Comparison of ENCODE assay signal across 23 cellular contexts in the genomic region with DNA sequence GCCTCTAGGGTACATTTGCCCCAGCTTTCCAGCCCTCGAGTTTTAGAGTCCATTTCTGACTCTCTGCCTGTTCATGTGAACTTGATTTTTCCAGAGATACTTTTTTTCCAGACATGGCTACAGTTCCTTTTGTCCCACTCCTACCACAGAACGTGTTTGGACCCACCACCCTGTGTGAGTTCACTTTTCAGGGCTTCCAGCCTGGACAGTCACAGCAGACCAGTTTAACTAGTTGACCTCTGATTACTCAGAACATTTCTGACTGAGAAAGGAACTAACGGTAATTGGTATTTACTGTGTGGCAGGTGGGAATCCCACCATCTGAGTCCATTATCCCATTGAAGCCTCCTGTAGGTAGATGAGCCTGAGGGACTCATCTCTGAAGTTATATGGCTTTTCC.
A peak's percentile ranks its signal among the peaks of the same experiment; 100 is the strongest.
DNase-seq lines count a peak whose midpoint lies in the region; ATAC-seq and TF ChIP-seq lines count a peak whose summit lies in the region.
"Had no signal": no experiment of that assay in that cellular context is flagged by ENCODE, and none has a peak within 500 bp of the region (broad histone marks: within the 10 kb centered on the region; RNA-seq: fewer than 3 reads in every experiment).

No MANE protein-coding gene starts in this region.

- peaks cover 5% of the 10 kb centered on the region for H3K27me3 Mint-ChIP-seq in neural progenitor cell (ENCODE audit: insufficient read depth, low read depth)
- peaks cover 0 to 4% (median 0%) of the 10 kb centered on the region in 5 donors for H3K27me3 Mint-ChIP-seq in naive thymus-derived CD4-positive, alpha-beta T cell
- H3K27me3 Mint-ChIP-seq: activated naive CD8-positive, alpha-beta T cell treated with anti-CD3 and anti-CD28 coated beads, Interleukin-2, amount 10 ng/mL, durations not matched to agents 7 days and 5 days; dendritic cell treated with granulocyte-macrophage colony-stimulating factor and Interleukin-4, amounts not matched to agents 40 ng/mL and 50 ng/mL, for 4 days had no signal

- peaks cover 6 to 45% (median 28%) of the 10 kb centered on the region in 12 donors for H3K4me1 ChIP-seq in heart left ventricle
- peaks cover 16 to 50% (median 17%) of the 10 kb centered on the region in 3 donors for H3K4me1 ChIP-seq in esophagus squamous epithelium
- no peaks in the 10 kb centered on the region for H3K4me1 ChIP-seq in neural progenitor cell
- peaks cover 19% of the 10 kb centered on the region for H3K4me1 ChIP-seq in upper lobe of right lung
- peaks cover 0 to 7% of the 10 kb centered on the region in 2 donors for H3K4me1 ChIP-seq in aorta (ENCODE audit: control insufficient read depth in 1 of 2, insufficient read depth in 2 of 2, low read length in 2 of 2)
- H3K4me1 ChIP-seq in naive thymus-derived CD4-positive, alpha-beta T cell (ENCODE audit: control insufficient read depth in 2 of 2, insufficient read depth in 2 of 2, low read length in 2 of 2) = no peaks in the 10 kb centered on the region
- H3K4me1 ChIP-seq: body of pancreas, pancreas had no signal

- H3K4me3 Mint-ChIP-seq in neural progenitor cell = no peak overlapping the region
- no peak overlapping the region for H3K4me3 Mint-ChIP-seq in naive thymus-derived CD4-positive, alpha-beta T cell
- H3K4me3 Mint-ChIP-seq: activated naive CD8-positive, alpha-beta T cell treated with anti-CD3 and anti-CD28 coated beads, Interleukin-2, amount 10 ng/mL, durations not matched to agents 7 days and 5 days; CD8-positive, alpha-beta T cell; dendritic cell treated with granulocyte-macrophage colony-stimulating factor and Interleukin-4, amounts not matched to agents 40 ng/mL and 50 ng/mL, for 4 days; IgD-negative memory B cell; stimulated activated effector memory CD8-positive, alpha-beta T cell treated with anti-CD3 and anti-CD28 coated beads, Interleukin-12 subunit alpha, Interleukin-12 subunit beta, amount 100 ng/mL, for 72 hours had no signal

- H3K9ac ChIP-seq in neural progenitor cell = no peak overlapping the region

- no peak for TF ChIP-seq POLR2A in heart left ventricle (IDR thresholded peaks at IDR 0.05)
- no peak for TF ChIP-seq POLR2A in esophagus squamous epithelium (IDR thresholded peaks at IDR 0.05)

- POLR2A ChIA-PET in naive thymus-derived CD4-positive, alpha-beta T cell (lab: Charles Lee) = no interaction called here

- peaks cover 2% of the 10 kb centered on the region for H3K36me3 Mint-ChIP-seq in neural progenitor cell
- H3K36me3 Mint-ChIP-seq in naive thymus-derived CD4-positive, alpha-beta T cell = peaks cover 0 to 9% (median 0%) of the 10 kb centered on the region in 5 donors
- H3K36me3 Mint-ChIP-seq: activated naive CD8-positive, alpha-beta T cell treated with anti-CD3 and anti-CD28 coated beads, Interleukin-2, amount 10 ng/mL, durations not matched to agents 7 days and 5 days; CD8-positive, alpha-beta T cell; stimulated activated effector memory CD8-positive, alpha-beta T cell treated with anti-CD3 and anti-CD28 coated beads, Interleukin-12 subunit alpha, Interleukin-12 subunit beta, amount 100 ng/mL, for 72 hours had no signal

- H3K27me3 ChIP-seq in heart left ventricle (no peaks in the 10 kb centered on the region), esophagus squamous epithelium (no peaks in the 10 kb centered on the region), neural progenitor cell (no peaks in the 10 kb centered on the region), upper lobe of right lung (no peaks in the 10 kb centered on the region), aorta (ENCODE audit: control insufficient read depth in 1 of 2, insufficient read depth in 2 of 2, low read length in 1 of 2) (no peaks in the 10 kb centered on the region)
- H3K27me3 ChIP-seq in naive thymus-derived CD4-positive, alpha-beta T cell (ENCODE audit: control insufficient read depth in 2 of 2, insufficient read depth in 2 of 2, low read length in 2 of 2) = no peaks in the 10 kb centered on the region
- H3K27me3 ChIP-seq: body of pancreas, pancreas had no signal

- no peak for DNase-seq in heart left ventricle
- DNase-seq in Right ventricle myocardium inferior (ENCODE audit: missing footprints) = no peak
- no peak for DNase-seq in esophagus squamous epithelium (lab: John Stamatoyannopoulos, UW)
- DNase-seq in neural progenitor cell (ENCODE audit: low spot score) = no peak
- no peak for DNase-seq in upper lobe of right lung
- DNase-seq in aorta = no peak
- DNase-seq in naive thymus-derived CD4-positive, alpha-beta T cell = no peak
- DNase-seq in T-helper 2 cell = no peak
- DNase-seq: 8988T; activated CD4-positive, alpha-beta T cell treated with anti-CD3 and anti-CD28 coated beads, Interleukin-2, amount 50 U/mL, for 4 hours; activated CD8-positive, alpha-beta memory T cell treated with anti-CD3 and anti-CD28 coated beads, Interleukin-2, amount 50 U/mL, for 48 hours; activated naive CD8-positive, alpha-beta T cell treated with anti-CD3 and anti-CD28 coated beads, Interleukin-2, amount 10 ng/mL, durations not matched to agents 7 days and 5 days; AML-193; body of pancreas; CD8-positive, alpha-beta T cell; hippocampal formation; NCI-H1417 treated with DMSO at 0.1 percent for 48 hours; NCI-H524 treated with DMSO at 0.1 percent for 48 hours; pancreas had no signal

- H3K27ac Mint-ChIP-seq in neural progenitor cell = peak overlapping the region; percentile 50
- no peak overlapping the region for H3K27ac Mint-ChIP-seq in naive thymus-derived CD4-positive, alpha-beta T cell
- H3K27ac Mint-ChIP-seq: activated naive CD8-positive, alpha-beta T cell treated with anti-CD3 and anti-CD28 coated beads, Interleukin-2, amount 10 ng/mL, durations not matched to agents 7 days and 5 days; CD8-positive, alpha-beta T cell; dendritic cell treated with granulocyte-macrophage colony-stimulating factor and Interleukin-4, amounts not matched to agents 40 ng/mL and 50 ng/mL, for 4 days; IgD-negative memory B cell; stimulated activated effector memory CD8-positive, alpha-beta T cell treated with anti-CD3 and anti-CD28 coated beads, Interleukin-12 subunit alpha, Interleukin-12 subunit beta, amount 100 ng/mL, for 72 hours had no signal

- H3F3A ChIP-seq in neural progenitor cell (ENCODE audit: low read depth) = no peaks in the 10 kb centered on the region

- intact Hi-C loops in heart left ventricle (cut with DNase I) (no loop called here), Right ventricle myocardium inferior (cut with DNase I) (loop anchor here (5.0 kb wide), 1 partner anchor 63 kb away; no protein-coding TSS in a partner anchor), esophagus squamous epithelium (cut with DNase I) (no loop called here), upper lobe of right lung (cut with DNase I) (no loop called here), aorta (cut with DNase I) (no loop called here)
- intact Hi-C loops in naive thymus-derived CD4-positive, alpha-beta T cell (cut with micrococcal nuclease) = no loop called here

- H4K20me1 ChIP-seq in neural progenitor cell (ENCODE audit: low read depth) = no peaks in the 10 kb centered on the region

- ATAC-seq in heart left ventricle (no peak), Right ventricle myocardium inferior (no peak), upper lobe of right lung (no peak), aorta (ENCODE audit: low FRiP score) (no peak)
- no peak for ATAC-seq in naive thymus-derived CD4-positive, alpha-beta T cell
- ATAC-seq: body of pancreas; CD8-positive, alpha-beta T cell; stimulated activated effector memory CD8-positive, alpha-beta T cell treated with anti-CD3 and anti-CD28 coated beads, Interleukin-12 subunit alpha, Interleukin-12 subunit beta, amount 100 ng/mL, for 72 hours had no signal

- WGBS in heart left ventricle, 4 donors = 77 to 82% (median 78%) methylated on average over 3 of the region's 3 CpGs
- 27 to 41% methylated on average over 3 of the region's 3 CpGs for WGBS in esophagus squamous epithelium, 2 donors
- 86 to 90% methylated on average over 3 of the region's 3 CpGs for WGBS in aorta, 2 donors

- no peaks in the 10 kb centered on the region for H3K9me3 ChIP-seq in heart left ventricle
- H3K9me3 ChIP-seq in esophagus squamous epithelium = no peaks in the 10 kb centered on the region
- H3K9me3 ChIP-seq in neural progenitor cell (ENCODE audit: low read depth) = no peaks in the 10 kb centered on the region
- H3K9me3 ChIP-seq in upper lobe of right lung = no peaks in the 10 kb centered on the region
- no peaks in the 10 kb centered on the region for H3K9me3 ChIP-seq in aorta (ENCODE audit: control insufficient read depth, low read length)
- no peaks in the 10 kb centered on the region for H3K9me3 ChIP-seq in naive thymus-derived CD4-positive, alpha-beta T cell (ENCODE audit: control insufficient read depth in 2 of 3, low read length in 3 of 3)
- H3K9me3 ChIP-seq: body of pancreas, pancreas, thoracic aorta had no signal

- H3K27ac ChIP-seq in heart left ventricle (peak overlapping the region in 10 of 12 donors; percentile 41 to 81 (median 66)), esophagus squamous epithelium (peak overlapping the region; percentile 25 to 61 (median 48)), neural progenitor cell (no peak overlapping the region), upper lobe of right lung (peak overlapping the region; percentile 61), aorta (ENCODE audit: low read depth in 1 of 2, low read length in 2 of 2) (no peak overlapping the region)
- no peak overlapping the region for H3K27ac ChIP-seq in naive thymus-derived CD4-positive, alpha-beta T cell (ENCODE audit: low read depth, low read length)
- H3K27ac ChIP-seq: body of pancreas, pancreas had no signal

- H2AFZ ChIP-seq in neural progenitor cell (replicated peaks) = no peak overlapping the region

- no peaks in the 10 kb centered on the region for H3K79me2 ChIP-seq in neural progenitor cell (ENCODE audit: low read depth)

- peaks cover 2% of the 10 kb centered on the region for H3K9me3 Mint-ChIP-seq in neural progenitor cell
- no peaks in the 10 kb centered on the region for H3K9me3 Mint-ChIP-seq in naive thymus-derived CD4-positive, alpha-beta T cell
- H3K9me3 Mint-ChIP-seq: activated naive CD8-positive, alpha-beta T cell treated with anti-CD3 and anti-CD28 coated beads, Interleukin-2, amount 10 ng/mL, durations not matched to agents 7 days and 5 days; CD8-positive, alpha-beta T cell; dendritic cell treated with granulocyte-macrophage colony-stimulating factor and Interleukin-4, amounts not matched to agents 40 ng/mL and 50 ng/mL, for 4 days; IgD-negative memory B cell; stimulated activated effector memory CD8-positive, alpha-beta T cell treated with anti-CD3 and anti-CD28 coated beads, Interleukin-12 subunit alpha, Interleukin-12 subunit beta, amount 100 ng/mL, for 72 hours had no signal

- H3K4me3 ChIP-seq in heart left ventricle (no peak overlapping the region), esophagus squamous epithelium (no peak overlapping the region), neural progenitor cell (no peak overlapping the region), upper lobe of right lung (no peak overlapping the region), aorta (ENCODE audit: low read length in 2 of 2) (no peak overlapping the region)
- no peak overlapping the region for H3K4me3 ChIP-seq in naive thymus-derived CD4-positive, alpha-beta T cell (ENCODE audit: low read length)
- H3K4me3 ChIP-seq: body of pancreas, pancreas, thoracic aorta had no signal

- no peak for TF ChIP-seq CTCF in heart left ventricle (IDR thresholded peaks at IDR 0.05)
- TF ChIP-seq CTCF in esophagus squamous epithelium (IDR thresholded peaks at IDR 0.05) = no peak
- TF ChIP-seq CTCF in neural progenitor cell (IDR thresholded peaks at IDR 0.05) = no peak
- TF ChIP-seq CTCF in upper lobe of right lung (IDR thresholded peaks at IDR 0.05) = no peak

- H3K4me2 ChIP-seq in neural progenitor cell = no peak overlapping the region

- no peaks in the 10 kb centered on the region for H3K36me3 ChIP-seq in heart left ventricle
- no peaks in the 10 kb centered on the region for H3K36me3 ChIP-seq in esophagus squamous epithelium
- H3K36me3 ChIP-seq in neural progenitor cell = no peaks in the 10 kb centered on the region
- no peaks in the 10 kb centered on the region for H3K36me3 ChIP-seq in upper lobe of right lung
- no peaks in the 10 kb centered on the region for H3K36me3 ChIP-seq in aorta (ENCODE audit: control insufficient read depth in 1 of 2, insufficient read depth in 2 of 2, low read length in 1 of 2)
- no peaks in the 10 kb centered on the region for H3K36me3 ChIP-seq in naive thymus-derived CD4-positive, alpha-beta T cell (ENCODE audit: control insufficient read depth in 2 of 3, insufficient read depth in 3 of 3, low read length in 3 of 3)
- H3K36me3 ChIP-seq: pancreas, thoracic aorta had no signal

- CTCF ChIA-PET in naive thymus-derived CD4-positive, alpha-beta T cell (lab: Charles Lee) = no interaction called here

- peaks cover 19% of the 10 kb centered on the region for H3K4me1 Mint-ChIP-seq in neural progenitor cell
- peaks cover 0 to 13% (median 10%) of the 10 kb centered on the region in 7 donors for H3K4me1 Mint-ChIP-seq in naive thymus-derived CD4-positive, alpha-beta T cell
- H3K4me1 Mint-ChIP-seq: activated naive CD8-positive, alpha-beta T cell treated with anti-CD3 and anti-CD28 coated beads, Interleukin-2, amount 10 ng/mL, durations not matched to agents 7 days and 5 days; stimulated activated effector memory CD8-positive, alpha-beta T cell treated with anti-CD3 and anti-CD28 coated beads, Interleukin-12 subunit alpha, Interleukin-12 subunit beta, amount 100 ng/mL, for 72 hours had no signal

Comparison
In these comparisons a context has a peak if more than half of its experiments do, and no peak if none do; other contexts are left out.
1. H3K27ac ChIP-seq: peak in heart left ventricle (10 of 12), esophagus squamous epithelium (4 of 4) and upper lobe of right lung (single experiment); none in neural progenitor cell (single experiment), aorta (0 of 2) and naive thymus-derived CD4-positive, alpha-beta T cell (single experiment).